Comparison of ENCODE assay signal across 13 cellular contexts in genomic region chr22:24977370-24978230, GRCh38. TPM values are rescaled to one million over a fixed set of nuclear protein-coding genes. Genes with fewer than 3 reads are reported as not detected.
A peak's percentile ranks its signal among the peaks of the same experiment; 100 is the strongest.
DNase-seq lines count a peak whose midpoint lies in the region; ATAC-seq and TF ChIP-seq lines count a peak whose summit lies in the region.
"Had no signal": no experiment of that assay in that cellular context is flagged by ENCODE, and none has a peak within 500 bp of the region (broad histone marks: within the 10 kb centered on the region; RNA-seq: fewer than 3 reads in every experiment).

No MANE protein-coding gene starts in this region.

- H3K4me1 ChIP-seq in left lung (peaks cover 11 to 23% of the 10 kb centered on the region in 2 donors), stomach (peaks cover 22 to 58% (median 29%) of the 10 kb centered on the region in 4 donors)
- H3K4me1 ChIP-seq in CD4-positive, alpha-beta memory T cell (ENCODE audit: insufficient read depth, low read length) = no peaks in the 10 kb centered on the region
- H3K4me1 ChIP-seq: SJCRH30 had no signal

- DNase-seq in MG63 (peak; percentile 86), left lung (peak; percentile 37 to 49), stomach (no peak), DMS79 (lab: John Stamatoyannopoulos, UW) (no peak)
- DNase-seq in activated naive CD4-positive, alpha-beta T cell (lab: John Stamatoyannopoulos, UW) = no peak
- no peak for DNase-seq in stimulated activated naive CD8-positive, alpha-beta T cell treated with anti-CD3 and anti-CD28 coated beads, Interleukin-15, amount 100 ng/mL, for 72 hours
- no peak for DNase-seq in CD4-positive, alpha-beta memory T cell
- DNase-seq: activated CD8-positive, alpha-beta memory T cell treated with anti-CD3 and anti-CD28 coated beads, Interleukin-2, amount 10 ng/mL, durations not matched to agents 7 days and 5 days; DMS153; effector CD8-positive, alpha-beta T cell had no signal

- peak overlapping the region; percentile 93 for H3K27ac ChIP-seq in cingulate gyrus (ENCODE audit: low read depth, low read length)
- peak overlapping the region; percentile 41 to 65 for H3K27ac ChIP-seq in left lung
- peak overlapping the region; percentile 43 to 76 (median 75) for H3K27ac ChIP-seq in stomach
- no peak overlapping the region for H3K27ac ChIP-seq in CD4-positive, alpha-beta memory T cell (ENCODE audit: low read depth, low read length)
- H3K27ac ChIP-seq: neutrophil, SJCRH30 had no signal

- H3K27ac Mint-ChIP-seq in stimulated activated naive CD8-positive, alpha-beta T cell treated with anti-CD3 and anti-CD28 coated beads, Interleukin-15, amount 100 ng/mL, for 72 hours = no peak overlapping the region
- H3K27ac Mint-ChIP-seq in CD4-positive, alpha-beta memory T cell = no peak overlapping the region
- H3K27ac Mint-ChIP-seq: activated CD8-positive, alpha-beta memory T cell treated with anti-CD3 and anti-CD28 coated beads, Interleukin-2, amount 10 ng/mL, durations not matched to agents 7 days and 5 days had no signal

- H3K4me3 Mint-ChIP-seq in stimulated activated naive CD8-positive, alpha-beta T cell treated with anti-CD3 and anti-CD28 coated beads, Interleukin-15, amount 100 ng/mL, for 72 hours = no peak overlapping the region
- no peak overlapping the region for H3K4me3 Mint-ChIP-seq in CD4-positive, alpha-beta memory T cell
- H3K4me3 Mint-ChIP-seq: activated CD8-positive, alpha-beta memory T cell treated with anti-CD3 and anti-CD28 coated beads, Interleukin-2, amount 10 ng/mL, durations not matched to agents 7 days and 5 days had no signal

- TF ChIP-seq CTCF in left lung (IDR thresholded peaks at IDR 0.05) (no peak), stomach (IDR thresholded peaks at IDR 0.05) (no peak)

- intact Hi-C loops in left lung (cut with DNase I) = no loop called here
- intact Hi-C loops in stomach (cut with DNase I; ENCODE audit: low total_unique reads) = no loop called here
- intact Hi-C loops in CD4-positive, alpha-beta memory T cell (cut with micrococcal nuclease) = no loop called here

- H3K9me3 ChIP-seq in MG63 (no peaks in the 10 kb centered on the region), left lung (no peaks in the 10 kb centered on the region), stomach (no peaks in the 10 kb centered on the region)
- no peaks in the 10 kb centered on the region for H3K9me3 ChIP-seq in CD4-positive, alpha-beta memory T cell (ENCODE audit: control insufficient read depth in 1 of 2, low read length in 2 of 2)
- H3K9me3 ChIP-seq: neutrophil, SJCRH30 had no signal

- no peak overlapping the region for H3K4me3 ChIP-seq in MG63
- no peak overlapping the region for H3K4me3 ChIP-seq in left lung
- no peak overlapping the region for H3K4me3 ChIP-seq in stomach
- H3K4me3 ChIP-seq in CD4-positive, alpha-beta memory T cell (ENCODE audit: low read length in 2 of 2) = no peak overlapping the region
- H3K4me3 ChIP-seq: SJCRH30 had no signal

- H3K27me3 Mint-ChIP-seq in stimulated activated naive CD8-positive, alpha-beta T cell treated with anti-CD3 and anti-CD28 coated beads, Interleukin-15, amount 100 ng/mL, for 72 hours = no peaks in the 10 kb centered on the region
- H3K27me3 Mint-ChIP-seq in CD4-positive, alpha-beta memory T cell = no peaks in the 10 kb centered on the region

- CTCF ChIA-PET in CD4-positive, alpha-beta memory T cell (lab: Charles Lee; ENCODE audit: partially characterized antibody) = no interaction called here

- H3K9me3 Mint-ChIP-seq in stimulated activated naive CD8-positive, alpha-beta T cell treated with anti-CD3 and anti-CD28 coated beads, Interleukin-15, amount 100 ng/mL, for 72 hours = no peaks in the 10 kb centered on the region
- no peaks in the 10 kb centered on the region for H3K9me3 Mint-ChIP-seq in CD4-positive, alpha-beta memory T cell

- H3K36me3 Mint-ChIP-seq in CD4-positive, alpha-beta memory T cell = no peaks in the 10 kb centered on the region
- H3K36me3 Mint-ChIP-seq: activated CD8-positive, alpha-beta memory T cell treated with anti-CD3 and anti-CD28 coated beads, Interleukin-2, amount 10 ng/mL, durations not matched to agents 7 days and 5 days had no signal

- 36 to 46% (median 45%) methylated on average over 10 to 13 of the region's 13 CpGs for WGBS in stomach, 5 donors

- POLR2A ChIA-PET in CD4-positive, alpha-beta memory T cell (lab: Charles Lee; ENCODE audit: partially characterized antibody) = no interaction called here

- peak; percentile 83 for ATAC-seq in left lung
- ATAC-seq in stimulated activated naive CD8-positive, alpha-beta T cell treated with anti-CD3 and anti-CD28 coated beads, Interleukin-15, amount 100 ng/mL, for 72 hours = no peak
- ATAC-seq: activated CD8-positive, alpha-beta memory T cell treated with anti-CD3 and anti-CD28 coated beads, Interleukin-2, amount 10 ng/mL, durations not matched to agents 7 days and 5 days had no signal

- H3K4me1 Mint-ChIP-seq in stimulated activated naive CD8-positive, alpha-beta T cell treated with anti-CD3 and anti-CD28 coated beads, Interleukin-15, amount 100 ng/mL, for 72 hours = no peaks in the 10 kb centered on the region
- H3K4me1 Mint-ChIP-seq in CD4-positive, alpha-beta memory T cell = no peaks in the 10 kb centered on the region

- no peak for TF ChIP-seq POLR2A in stomach (IDR thresholded peaks at IDR 0.05)

- no peak for TF ChIP-seq EP300 in stomach (IDR thresholded peaks at IDR 0.05)

- H3K27me3 ChIP-seq in MG63 (no peaks in the 10 kb centered on the region), left lung (no peaks in the 10 kb centered on the region), stomach (no peaks in the 10 kb centered on the region)
- no peaks in the 10 kb centered on the region for H3K27me3 ChIP-seq in CD4-positive, alpha-beta memory T cell (ENCODE audit: insufficient read depth, low read length)
- H3K27me3 ChIP-seq: neutrophil had no signal

- H3K36me3 ChIP-seq in MG63 = peaks cover 2% of the 10 kb centered on the region
- H3K36me3 ChIP-seq in left lung = no peaks in the 10 kb centered on the region
- H3K36me3 ChIP-seq in stomach = no peaks in the 10 kb centered on the region
- no peaks in the 10 kb centered on the region for H3K36me3 ChIP-seq in CD4-positive, alpha-beta memory T cell (ENCODE audit: insufficient read depth, low read length)
- H3K36me3 ChIP-seq: neutrophil, SJCRH30 had no signal

RNA-seq across cellular contexts. Expression of gene KIAA1671, which starts 25.1 kb away (rescaled TPM):
- total RNA-seq in MG63 (2014; rRNA removed; shearing (Covaris generic); ENCODE audit: low replicate concordance) = 7.5 and 10.2 TPM in 2 replicates
- total RNA-seq in left lung = 10 to 100 TPM; 31.9 to 35.0 TPM
- total RNA-seq in stomach = 10 to 100 TPM; 30.8 to 80.5 (median 43.8) TPM
- 1 to 10 TPM; 5.7 to 7.7 (median 6.9) TPM for polyA plus RNA-seq in stomach
- total RNA-seq in CD4-positive, alpha-beta memory T cell = 10 to 100 TPM in 1 of 2 experiments, 1 to 10 TPM in 1; 9.6 to 10.2 TPM
- polyA plus RNA-seq in CD4-positive, alpha-beta memory T cell = under 1 TPM; 0.04 to 0.68 TPM

RNA-seq across cellular contexts. Expression of gene LHFPL7, which starts 31.1 kb away (rescaled TPM):
- not detected in 2 replicates for total RNA-seq in MG63 (2014; rRNA removed; shearing (Covaris generic); ENCODE audit: low replicate concordance)
- total RNA-seq in left lung (not detected), stomach (not detected)
- polyA plus RNA-seq in stomach = 1 to 10 TPM in 2 of 3 donors, not detected in 1; 1.1 to 1.5 TPM
- not detected for total RNA-seq in CD4-positive, alpha-beta memory T cell
- polyA plus RNA-seq in CD4-positive, alpha-beta memory T cell = not detected
- total RNA-seq: activated CD8-positive, alpha-beta memory T cell treated with anti-CD3 and anti-CD28 coated beads, Interleukin-2, amount 10 ng/mL, durations not matched to agents 7 days and 5 days; SJCRH30 had no signal

Comparison
In these comparisons a context has a peak if more than half of its experiments do, and no peak if none do; other contexts are left out.
1. DNase-seq: peak in MG63 (single experiment) and left lung (2 of 2); none in stomach (single experiment), activated naive CD4-positive, alpha-beta T cell (0 of 4), DMS79 (single experiment), stimulated activated naive CD8-positive, alpha-beta T cell treated with anti-CD3 and anti-CD28 coated beads, Interleukin-15, amount 100 ng/mL, for 72 hours (0 of 2) and CD4-positive, alpha-beta memory T cell (0 of 5).